In the genomic region with DNA sequence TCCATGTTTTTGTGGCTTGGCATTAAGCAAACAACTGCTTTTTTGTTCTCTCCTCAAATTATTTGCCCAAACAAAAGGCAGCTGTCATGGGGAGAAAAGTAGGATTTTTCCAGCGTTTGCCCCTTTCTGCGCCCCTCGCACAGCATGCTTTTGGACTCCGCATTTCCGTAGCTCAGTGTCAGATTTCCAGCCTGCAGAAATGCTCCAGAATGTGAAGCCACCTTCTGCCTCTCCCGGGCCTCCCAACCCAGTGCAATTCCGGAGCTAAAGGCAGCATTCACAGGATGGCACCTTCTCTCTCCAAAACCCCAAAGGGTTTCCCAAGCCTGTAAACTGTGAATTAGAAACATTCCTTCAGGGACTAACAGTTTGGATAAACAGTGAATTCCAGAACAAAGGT, we compare ENCODE assay signal across 17 cellular contexts.
DNase-seq lines count a peak whose midpoint lies in the region; ATAC-seq and TF ChIP-seq lines count a peak whose summit lies in the region.
"Had no signal": no experiment of that assay in that cellular context is flagged by ENCODE, and none has a peak within 500 bp of the region (broad histone marks: within the 10 kb centered on the region; RNA-seq: fewer than 3 reads in every experiment).

No MANE protein-coding gene starts in this region.

- H3F3A ChIP-seq in neural progenitor cell (ENCODE audit: low read depth) = peaks cover 9% of the 10 kb centered on the region

- no peaks in the 10 kb centered on the region for H3K9me3 Mint-ChIP-seq in neural progenitor cell
- H3K9me3 Mint-ChIP-seq in effector memory CD8-positive, alpha-beta T cell = peaks cover 0 to 2% of the 10 kb centered on the region in 2 donors
- no peaks in the 10 kb centered on the region for H3K9me3 Mint-ChIP-seq in Calu3 (ENCODE audit: low read depth, unreplicated experiment)

- no peaks in the 10 kb centered on the region for H3K27me3 ChIP-seq in HUES48 (ENCODE audit: control insufficient read depth, insufficient read depth, low read length)
- no peaks in the 10 kb centered on the region for H3K27me3 ChIP-seq in SJCRH30
- no peaks in the 10 kb centered on the region for H3K27me3 ChIP-seq in neural progenitor cell

- BruUV-seq in Calu3 (replicated peaks; lab: Mats Ljungman, UMichigan) = no TSS peak

- no peak overlapping the region for H2AFZ ChIP-seq in neural progenitor cell (replicated peaks)

- peak overlapping the region; percentile 54 for H3K4me2 ChIP-seq in neural progenitor cell
- H3K4me2 ChIP-seq: KMS-11 had no signal

- peak; percentile 72 to 85 for DNase-seq in SJCRH30
- peak; percentile 50 for DNase-seq in foreskin melanocyte
- peak; percentile 17 for DNase-seq in neural progenitor cell (ENCODE audit: low spot score)
- DNase-seq in AG08396 (ENCODE audit: low spot score) = no peak
- DNase-seq in effector memory CD8-positive, alpha-beta T cell = no peak
- no peak for DNase-seq in medulla oblongata (ENCODE audit: extremely low spot score)
- DNase-seq in Calu3 = no peak
- DNase-seq: CD4-positive, CD25-positive, alpha-beta regulatory T cell; DMS79; NCI-H1105; NCI-H1930; NCI-H2171 treated with DMSO at 0.1 percent for 48 hours; NCI-H526 treated with DMSO at 0.1 percent for 48 hours had no signal

- H3K9ac ChIP-seq in HUES48 (ENCODE audit: low read depth, low read length) = no peak overlapping the region
- no peak overlapping the region for H3K9ac ChIP-seq in neural progenitor cell
- H3K9ac ChIP-seq: KMS-11 had no signal

- H3K9me3 ChIP-seq in HUES48 (ENCODE audit: control insufficient read depth, insufficient read depth, low read length) (no peaks in the 10 kb centered on the region), SJCRH30 (replicated peaks) (no peaks in the 10 kb centered on the region), neural progenitor cell (ENCODE audit: low read depth) (no peaks in the 10 kb centered on the region)

- H3K27me3 Mint-ChIP-seq in neural progenitor cell (ENCODE audit: insufficient read depth, low read depth) (peaks cover 3% of the 10 kb centered on the region), Calu3 (ENCODE audit: unreplicated experiment) (no peaks in the 10 kb centered on the region)
- H3K27me3 Mint-ChIP-seq in effector memory CD8-positive, alpha-beta T cell = no peaks in the 10 kb centered on the region
- H3K27me3 Mint-ChIP-seq: CD4-positive, CD25-positive, alpha-beta regulatory T cell had no signal

- peak overlapping the region; percentile 8 for H3K27ac ChIP-seq in HUES48 (ENCODE audit: low read depth, low read length)
- H3K27ac ChIP-seq in SJCRH30 = peak overlapping the region; percentile 84
- peak overlapping the region; percentile 1 for H3K27ac ChIP-seq in neural progenitor cell
- H3K27ac ChIP-seq: KMS-11 had no signal

- H3K27ac Mint-ChIP-seq in neural progenitor cell = no peak overlapping the region
- H3K27ac Mint-ChIP-seq in effector memory CD8-positive, alpha-beta T cell = no peak overlapping the region
- no peak overlapping the region for H3K27ac Mint-ChIP-seq in Calu3 (ENCODE audit: unreplicated experiment)
- H3K27ac Mint-ChIP-seq: CD4-positive, CD25-positive, alpha-beta regulatory T cell had no signal

- CTCF ChIA-PET in Calu3 (lab: Charles Lee) = no interaction called here

- no peak overlapping the region for H3K4me3 Mint-ChIP-seq in neural progenitor cell
- no peak overlapping the region for H3K4me3 Mint-ChIP-seq in effector memory CD8-positive, alpha-beta T cell
- no peak overlapping the region for H3K4me3 Mint-ChIP-seq in Calu3 (ENCODE audit: low read depth, unreplicated experiment)
- H3K4me3 Mint-ChIP-seq: CD4-positive, CD25-positive, alpha-beta regulatory T cell had no signal

- peaks cover 53% of the 10 kb centered on the region for H3K4me1 Mint-ChIP-seq in neural progenitor cell
- no peaks in the 10 kb centered on the region for H3K4me1 Mint-ChIP-seq in effector memory CD8-positive, alpha-beta T cell (ENCODE audit: low read depth in 2 of 2)
- H3K4me1 Mint-ChIP-seq in Calu3 (ENCODE audit: low read depth, unreplicated experiment) = no peaks in the 10 kb centered on the region
- H3K4me1 Mint-ChIP-seq: CD4-positive, CD25-positive, alpha-beta regulatory T cell had no signal

- intact Hi-C loops in Calu3 (cut with micrococcal nuclease; ENCODE audit: unreplicated experiment) = no loop called here

- H3K4me3 ChIP-seq in HUES48 (ENCODE audit: low read depth, low read length) (no peak overlapping the region), SJCRH30 (no peak overlapping the region; the same call in 1 of the 2 replicates), neural progenitor cell (no peak overlapping the region)

- H3K36me3 Mint-ChIP-seq in neural progenitor cell = no peaks in the 10 kb centered on the region
- no peaks in the 10 kb centered on the region for H3K36me3 Mint-ChIP-seq in effector memory CD8-positive, alpha-beta T cell (ENCODE audit: insufficient read depth)
- no peaks in the 10 kb centered on the region for H3K36me3 Mint-ChIP-seq in Calu3 (ENCODE audit: insufficient read depth, unreplicated experiment)
- H3K36me3 Mint-ChIP-seq: CD4-positive, CD25-positive, alpha-beta regulatory T cell had no signal

- no peaks in the 10 kb centered on the region for H4K20me1 ChIP-seq in neural progenitor cell (ENCODE audit: low read depth)

- no peak for TF ChIP-seq CTCF in neural progenitor cell (IDR thresholded peaks at IDR 0.05)
- TF ChIP-seq CTCF in Calu3 (IDR thresholded peaks at IDR 0.05; ENCODE audit: unreplicated experiment) = no peak

- ATAC-seq in effector memory CD8-positive, alpha-beta T cell (replicated peaks) = no peak
- ATAC-seq: Panc1, Right ventricle myocardium inferior had no signal

- H3K4me1 ChIP-seq in HUES48 (ENCODE audit: control insufficient read depth, insufficient read depth, low read length) (peaks cover 8% of the 10 kb centered on the region), SJCRH30 (peaks cover 37% of the 10 kb centered on the region), neural progenitor cell (peaks cover 37% of the 10 kb centered on the region)

- H3K36me3 ChIP-seq in HUES48 (ENCODE audit: control insufficient read depth, insufficient read depth, low read length) (no peaks in the 10 kb centered on the region), SJCRH30 (no peaks in the 10 kb centered on the region), neural progenitor cell (no peaks in the 10 kb centered on the region)

- no peaks in the 10 kb centered on the region for H3K79me2 ChIP-seq in neural progenitor cell (ENCODE audit: low read depth)

Comparison
In these comparisons a context has a peak if more than half of its experiments do, and no peak if none do; other contexts are left out.
1. H3K27ac ChIP-seq: peak in every context shown above with its lines; median percentile 84 in SJCRH30; 8 in HUES48; 1 in neural progenitor cell.
2. DNase-seq: peak in SJCRH30 (2 of 2), foreskin melanocyte (single experiment) and neural progenitor cell (single experiment); none in AG08396 (single experiment), effector memory CD8-positive, alpha-beta T cell (0 of 3), medulla oblongata (single experiment) and Calu3 (single experiment).